ENCODE assay signal across 39 cellular contexts in the genomic region with DNA sequence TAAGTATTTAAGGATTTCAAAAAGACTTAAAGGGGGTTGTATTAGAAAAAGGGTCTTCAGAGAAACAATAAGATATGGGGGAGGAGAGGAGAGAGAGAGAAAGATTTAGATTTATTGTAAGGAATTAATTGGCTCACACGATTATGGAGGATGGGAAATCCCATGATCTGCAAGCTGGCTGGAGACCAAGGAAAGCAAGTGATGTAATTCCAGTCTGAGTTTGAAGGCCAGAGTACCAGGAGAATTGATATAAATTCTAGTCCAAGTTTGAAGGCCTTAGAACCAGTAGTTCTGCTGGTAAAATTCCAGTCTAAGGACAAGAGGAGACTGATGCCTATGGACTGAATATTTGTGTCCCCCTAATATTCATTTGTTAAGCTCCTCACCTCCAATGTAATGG. TPM values are rescaled to one million over a fixed set of nuclear protein-coding genes. Genes with fewer than 3 reads are reported as not detected.
DNase-seq lines count a peak whose midpoint lies in the region; ATAC-seq, FAIRE-seq and TF ChIP-seq lines count a peak whose summit lies in the region.
"Had no signal": no experiment of that assay in that cellular context is flagged by ENCODE, and none has a peak within 500 bp of the region (broad histone marks: within the 10 kb centered on the region; RNA-seq: fewer than 3 reads in every experiment).

No MANE protein-coding gene starts in this region.

- H3K9me3 Mint-ChIP-seq in stimulated activated naive CD8-positive, alpha-beta T cell treated with anti-CD3 and anti-CD28 coated beads, Interleukin-15, amount 100 ng/mL, for 72 hours, result peaks cover 3 to 20% of the 10 kb centered on the region in 2 donors
- H3K9me3 Mint-ChIP-seq: activated CD4-positive, alpha-beta memory T cell treated with anti-CD3 and anti-CD28 coated beads, Interleukin-2, amount 10 ng/mL, durations not matched to agents 7 days and 5 days had no signal

- H3K36me3 ChIP-seq in MG63, result no peaks in the 10 kb centered on the region
- H3K36me3 ChIP-seq in pancreas, result no peaks in the 10 kb centered on the region
- H3K36me3 ChIP-seq: right atrium auricular region, upper lobe of left lung had no signal

- FAIRE-seq in pancreas (lab: Jason Lieb, UNC), result no peak
- FAIRE-seq: frontal cortex, GM19239, K562 had no signal

- CTCF ChIA-PET in GM10248 (lab: Yijun Ruan, JAX), result interaction anchor here (5.5 kb wide), 1 partner anchor 14 kb away, joined by 26 read pairs; no protein-coding TSS in a partner anchor

- POLR2A ChIA-PET in GM10248 (lab: Yijun Ruan, JAX), result no interaction called here

- in situ Hi-C loops in astrocyte of the spinal cord (cut with HindIII; ENCODE audit: low sequenced_read_pairs) (no loop called here), ACHN (cut with HindIII; ENCODE audit: low pct_ligation_motif_present, low pct_unique_long_range_greater_than_20kb, low sequenced_read_pairs) (no loop called here)

- ATAC-seq in pancreas, result peak; percentile 90 to 95 (median 92)
- ATAC-seq in stimulated activated naive CD8-positive, alpha-beta T cell treated with anti-CD3 and anti-CD28 coated beads, Interleukin-15, amount 100 ng/mL, for 72 hours, result no peak
- ATAC-seq: HCT116; K562; natural killer cell treated with Interleukin-12 subunit alpha and Interleukin-12 subunit beta and Interleukin-15 and Interleukin-18, amount 100 ng/mL, for 72 hours had no signal

- 7 to 10% methylated on average over 1 of the region's 1 CpG for WGBS in pancreas, 2 donors

- H3K27me3 Mint-ChIP-seq in stimulated activated naive CD8-positive, alpha-beta T cell treated with anti-CD3 and anti-CD28 coated beads, Interleukin-15, amount 100 ng/mL, for 72 hours, result no peaks in the 10 kb centered on the region
- H3K27me3 Mint-ChIP-seq: activated CD4-positive, alpha-beta memory T cell treated with anti-CD3 and anti-CD28 coated beads, Interleukin-2, amount 10 ng/mL, durations not matched to agents 7 days and 5 days; activated naive CD4-positive, alpha-beta T cell treated with anti-CD3 and anti-CD28 coated beads, Interleukin-2, amount 50 U/mL, for 24 hours; natural killer cell treated with Interleukin-12 subunit alpha and Interleukin-12 subunit beta and Interleukin-15 and Interleukin-18, amount 100 ng/mL, for 72 hours had no signal

- H3K27ac ChIP-seq in pancreas, result peak overlapping the region in 2 of 4 donors; percentile 45 to 59
- H3K27ac ChIP-seq: epithelial cell of prostate, right atrium auricular region, SK-N-MC, upper lobe of left lung had no signal

- peak; percentile 12 for DNase-seq in MG63
- DNase-seq in astrocyte of the spinal cord (ENCODE audit: low read depth, low spot score), result peak; percentile 45
- DNase-seq in fibroblast of the conjunctiva (ENCODE audit: low read depth), result peak; percentile 5
- DNase-seq in pancreas, result peak in 4 of 6 donors; percentile 36 to 71 (median 58)
- DNase-seq in HuH-7 (ENCODE audit: low spot score), result no peak
- DNase-seq in ACHN, result no peak
- DNase-seq in stimulated activated naive CD8-positive, alpha-beta T cell treated with anti-CD3 and anti-CD28 coated beads, Interleukin-15, amount 100 ng/mL, for 72 hours, result no peak
- no peak for DNase-seq in GM10248 (ENCODE audit: extremely low spot score)
- DNase-seq: activated CD4-positive, alpha-beta memory T cell treated with anti-CD3 and anti-CD28 coated beads, Interleukin-2, amount 10 ng/mL, durations not matched to agents 7 days and 5 days; activated CD4-positive, alpha-beta T cell treated with anti-CD3 and anti-CD28 coated beads for 1 hour; activated CD8-positive, alpha-beta memory T cell treated with anti-CD3 and anti-CD28 coated beads, Interleukin-2, amount 50 U/mL, for 48 hours; anterior cingulate cortex; DMS79; effector CD4-positive, alpha-beta T cell; GDM1; hippocampal formation; midbrain; MM.1S; NCI-H1417 treated with DMSO at 0.1 percent for 48 hours; NCI-H2107; NCI-H446; stimulated activated CD4-positive, alpha-beta T cell treated with anti-CD3 and anti-CD28 coated beads, Interleukin-12 subunit alpha, Interleukin-12 subunit beta, amount 100 ng/mL, for 4 hours; stimulated activated CD4-positive, alpha-beta T cell treated with anti-CD3 and anti-CD28 coated beads, Interleukin-4, amount 100 ng/mL, for 1 hour; T-helper 2 cell; upper lobe of left lung had no signal

- H3K9me3 ChIP-seq in MG63 (no peaks in the 10 kb centered on the region; the same call in 1 of the 2 replicates), pancreas (no peaks in the 10 kb centered on the region)

- peaks cover 0 to 13% (median 6%) of the 10 kb centered on the region in 3 donors for H3K4me1 ChIP-seq in pancreas
- H3K4me1 ChIP-seq: right atrium auricular region, upper lobe of left lung had no signal

- no peak overlapping the region for H3K27ac Mint-ChIP-seq in stimulated activated naive CD8-positive, alpha-beta T cell treated with anti-CD3 and anti-CD28 coated beads, Interleukin-15, amount 100 ng/mL, for 72 hours
- H3K27ac Mint-ChIP-seq: activated CD4-positive, alpha-beta memory T cell treated with anti-CD3 and anti-CD28 coated beads, Interleukin-2, amount 10 ng/mL, durations not matched to agents 7 days and 5 days; activated naive CD4-positive, alpha-beta T cell treated with anti-CD3 and anti-CD28 coated beads, Interleukin-2, amount 50 U/mL, for 24 hours; natural killer cell treated with Interleukin-12 subunit alpha and Interleukin-12 subunit beta and Interleukin-15 and Interleukin-18, amount 100 ng/mL, for 72 hours had no signal

- intact Hi-C loops in pancreas (cut with DNase I), result no loop called here

- TF ChIP-seq CTCF in astrocyte of the spinal cord (IDR thresholded peaks at IDR 0.05; ENCODE audit: low read depth, low read length) (no peak), pancreas (IDR thresholded peaks at IDR 0.05) (no peak), GM10248 (IDR thresholded peaks at IDR 0.05; ENCODE audit: control extremely low read depth, extremely low read depth, low read depth, missing control alignments) (no peak)

- H3K4me3 ChIP-seq in MG63, result no peak overlapping the region
- no peak overlapping the region for H3K4me3 ChIP-seq in astrocyte of the spinal cord (ENCODE audit: low read depth, low read length)
- H3K4me3 ChIP-seq in pancreas, result no peak overlapping the region
- H3K4me3 ChIP-seq: K562, right atrium auricular region, SK-N-MC, upper lobe of left lung had no signal

- H3K4me3 Mint-ChIP-seq in stimulated activated naive CD8-positive, alpha-beta T cell treated with anti-CD3 and anti-CD28 coated beads, Interleukin-15, amount 100 ng/mL, for 72 hours, result no peak overlapping the region
- H3K4me3 Mint-ChIP-seq: activated CD4-positive, alpha-beta memory T cell treated with anti-CD3 and anti-CD28 coated beads, Interleukin-2, amount 10 ng/mL, durations not matched to agents 7 days and 5 days; activated naive CD4-positive, alpha-beta T cell treated with anti-CD3 and anti-CD28 coated beads, Interleukin-2, amount 50 U/mL, for 24 hours; natural killer cell treated with Interleukin-12 subunit alpha and Interleukin-12 subunit beta and Interleukin-15 and Interleukin-18, amount 100 ng/mL, for 72 hours had no signal

- no peaks in the 10 kb centered on the region for H3K4me1 Mint-ChIP-seq in stimulated activated naive CD8-positive, alpha-beta T cell treated with anti-CD3 and anti-CD28 coated beads, Interleukin-15, amount 100 ng/mL, for 72 hours
- H3K4me1 Mint-ChIP-seq: activated CD4-positive, alpha-beta memory T cell treated with anti-CD3 and anti-CD28 coated beads, Interleukin-2, amount 10 ng/mL, durations not matched to agents 7 days and 5 days; activated naive CD4-positive, alpha-beta T cell treated with anti-CD3 and anti-CD28 coated beads, Interleukin-2, amount 50 U/mL, for 24 hours had no signal

- H3K27me3 ChIP-seq in MG63 (no peaks in the 10 kb centered on the region), pancreas (no peaks in the 10 kb centered on the region)
- H3K27me3 ChIP-seq: right atrium auricular region, upper lobe of left lung had no signal

RNA-seq across cellular contexts. Expression of a gene that starts 20.6 kb away (rescaled TPM):
- total RNA-seq in MG63 (2014; rRNA removed; shearing (Covaris generic); ENCODE audit: low replicate concordance), result not detected in 2 replicates
- under 1 TPM in 3 of 6 donors, not detected in 3; 0.09 to 0.19 (median 0.13) TPM for total RNA-seq in pancreas
- under 1 TPM; 0.02 to 0.04 TPM for polyA plus RNA-seq in pancreas
- total RNA-seq: activated CD4-positive, alpha-beta memory T cell treated with anti-CD3 and anti-CD28 coated beads, Interleukin-2, amount 10 ng/mL, durations not matched to agents 7 days and 5 days; cerebellum; frontal cortex; lower leg skin; natural killer cell treated with Interleukin-12 subunit alpha and Interleukin-12 subunit beta and Interleukin-15 and Interleukin-18, amount 100 ng/mL, for 72 hours; osteoblast; right atrium auricular region; subcutaneous adipose tissue; upper lobe of left lung had no signal
- polyA plus RNA-seq: BJ, K562 had no signal

Comparison
In these comparisons a context has a peak if more than half of its experiments do, and no peak if none do; other contexts are left out.
1. DNase-seq: peak in MG63 (single experiment), astrocyte of the spinal cord (single experiment), fibroblast of the conjunctiva (single experiment) and pancreas (4 of 6); none in HuH-7 (single experiment), ACHN (single experiment), stimulated activated naive CD8-positive, alpha-beta T cell treated with anti-CD3 and anti-CD28 coated beads, Interleukin-15, amount 100 ng/mL, for 72 hours (0 of 2) and GM10248 (single experiment).